In the genomic region with DNA sequence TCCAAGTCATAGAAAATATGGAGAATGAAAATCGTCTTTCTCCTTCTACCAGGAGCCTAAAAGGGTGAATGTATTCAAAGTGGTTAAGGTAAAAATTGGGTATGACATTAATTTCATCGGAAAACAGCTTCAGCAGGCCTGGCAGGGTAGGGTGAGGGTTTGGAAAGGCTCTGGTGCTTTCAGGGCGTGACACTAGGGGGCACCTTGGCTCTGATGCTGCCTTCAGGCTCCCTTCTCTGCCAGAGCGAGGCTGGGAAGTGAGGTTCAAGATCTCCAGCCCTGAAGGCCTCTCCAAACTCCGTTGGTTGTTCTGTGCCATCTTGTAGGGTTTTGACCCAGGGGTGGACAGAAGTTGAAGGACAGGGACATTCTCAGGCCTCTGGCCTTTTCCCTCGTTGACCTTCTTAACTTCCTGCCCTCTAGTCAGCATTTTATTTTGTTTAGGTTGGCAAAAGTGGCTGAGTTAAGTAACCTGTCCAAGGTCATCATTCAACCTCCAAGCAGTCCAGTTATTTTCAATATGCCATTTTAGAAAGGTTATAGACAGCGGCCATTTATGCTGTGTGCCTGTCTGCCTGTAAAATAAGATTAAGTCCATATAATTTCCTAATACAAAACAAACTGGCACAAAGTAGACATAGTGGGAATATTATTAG, we compare ENCODE assay signal across 9 cellular contexts.
DNase-seq lines count a peak whose midpoint lies in the region; ATAC-seq and TF ChIP-seq lines count a peak whose summit lies in the region.
"Had no signal": no experiment of that assay in that cellular context is flagged by ENCODE, and none has a peak within 500 bp of the region (broad histone marks: within the 10 kb centered on the region; RNA-seq: fewer than 3 reads in every experiment).

No MANE protein-coding gene starts in this region.

- no peak for DNase-seq in AG10803 (ENCODE audit: low read depth)
- peak; percentile 51 for DNase-seq in OCI-M1 (lab: John Stamatoyannopoulos, UW)
- DNase-seq in fibroblast of pulmonary artery (ENCODE audit: low read depth) = no peak
- no peak for DNase-seq in foreskin melanocyte
- no peak for DNase-seq in T-helper 9 cell
- DNase-seq: activated naive CD8-positive, alpha-beta T cell treated with anti-CD3 and anti-CD28 coated beads, Interleukin-2, amount 10 ng/mL, durations not matched to agents 7 days and 5 days had no signal

- ATAC-seq in HG02885 (IDR thresholded peaks at IDR 0.05; ENCODE audit: poor library complexity, unreplicated experiment) (no peak), GM18520 (IDR thresholded peaks at IDR 0.05; ENCODE audit: unreplicated experiment) (no peak)

- TF ChIP-seq CTCF in AG10803 (conservative IDR thresholded peaks at IDR 0.05; ENCODE audit: low read length) = 0 out of 2 replicates have a peak, but pooled peaks have one; percentile 13
- peak; percentile 76 for TF ChIP-seq CTCF in GM12872 (IDR thresholded peaks at IDR 0.05; ENCODE audit: insufficient read depth, low read depth, low read length)
- peak; percentile 32 for TF ChIP-seq CTCF in fibroblast of pulmonary artery (IDR thresholded peaks at IDR 0.05; ENCODE audit: low read length, missing control alignments)

- H3K4me3 ChIP-seq in AG10803 (ENCODE audit: low read length) = no peak overlapping the region
- H3K4me3 ChIP-seq in fibroblast of pulmonary artery (replicated peaks; ENCODE audit: low read depth, low read length) = no peak overlapping the region

Comparison
In these comparisons a context has a peak if more than half of its experiments do, and no peak if none do; other contexts are left out.
1. CTCF ChIP-seq: peak in every context shown above with its lines; median percentile 76 in GM12872; 32 in fibroblast of pulmonary artery; 13 in AG10803.